In genomic region chr1:60277269-60277668, GRCh38 we compare ENCODE assay signal across 15 cellular contexts.
DNase-seq lines count a peak whose midpoint lies in the region; TF ChIP-seq lines count a peak whose summit lies in the region.
"Had no signal": no experiment of that assay in that cellular context is flagged by ENCODE, and none has a peak within 500 bp of the region (broad histone marks: within the 10 kb centered on the region; RNA-seq: fewer than 3 reads in every experiment).

No MANE protein-coding gene starts in this region.

- no peak for TF ChIP-seq CTCF in chondrocyte (IDR thresholded peaks at IDR 0.05)

- H3K27ac Mint-ChIP-seq in chondrocyte (ENCODE audit: unreplicated experiment), result no peak overlapping the region
- H3K27ac Mint-ChIP-seq: CD8-positive, alpha-beta memory T cell; T-cell had no signal

- no peak overlapping the region for H3K4me3 Mint-ChIP-seq in chondrocyte (ENCODE audit: unreplicated experiment)
- H3K4me3 Mint-ChIP-seq: T-cell had no signal

- peaks cover 39% of the 10 kb centered on the region for H3K4me1 Mint-ChIP-seq in chondrocyte (ENCODE audit: low read depth)

- DNase-seq in NCI-H146 (lab: John Stamatoyannopoulos, UW), result peak; percentile 7
- no peak for DNase-seq in NCI-H146 treated with DMSO at 0.1 percent for 48 hours (lab: John Stamatoyannopoulos, UW; ENCODE audit: unreplicated experiment)
- DNase-seq in NCI-H1092 (lab: John Stamatoyannopoulos, UW), result peak; percentile 9
- peak; percentile 8 for DNase-seq in NCI-H524 treated with DMSO at 0.1 percent for 48 hours (lab: John Stamatoyannopoulos, UW)
- peak; percentile 71 for DNase-seq in myocyte (ENCODE audit: low read depth)
- no peak for DNase-seq in kidney glomerular epithelial cell (lab: John Stamatoyannopoulos, UW)
- DNase-seq in chondrocyte (ENCODE audit: low spot score), result no peak
- no peak for DNase-seq in NCI-H2107 treated with DMSO at 0.1 percent for 48 hours (lab: John Stamatoyannopoulos, UW; ENCODE audit: unreplicated experiment)
- DNase-seq: 8988T; CD8-positive, alpha-beta memory T cell; GOT3; NCI-H1105; NCI-H526 treated with DMSO at 0.1 percent for 48 hours; T-cell; T1000 had no signal

- H3K36me3 Mint-ChIP-seq in chondrocyte (ENCODE audit: low read depth), result no peaks in the 10 kb centered on the region
- H3K36me3 Mint-ChIP-seq: CD8-positive, alpha-beta memory T cell; T-cell had no signal

- no peaks in the 10 kb centered on the region for H3K27me3 Mint-ChIP-seq in chondrocyte (ENCODE audit: low read depth)
- H3K27me3 Mint-ChIP-seq: T-cell had no signal

- H3K9me3 Mint-ChIP-seq in chondrocyte (ENCODE audit: low read depth), result no peaks in the 10 kb centered on the region
- H3K9me3 Mint-ChIP-seq: CD8-positive, alpha-beta memory T cell; T-cell had no signal

Comparison
In these comparisons a context has a peak if more than half of its experiments do, and no peak if none do; other contexts are left out.
1. DNase-seq: peak in NCI-H146 (single experiment), NCI-H1092 (single experiment), NCI-H524 treated with DMSO at 0.1 percent for 48 hours (single experiment) and myocyte (single experiment); none in NCI-H146 treated with DMSO at 0.1 percent for 48 hours (single experiment), kidney glomerular epithelial cell (single experiment), chondrocyte (single experiment) and NCI-H2107 treated with DMSO at 0.1 percent for 48 hours (single experiment).